ENCODE assay signal across 8 cellular contexts in the genomic region with DNA sequence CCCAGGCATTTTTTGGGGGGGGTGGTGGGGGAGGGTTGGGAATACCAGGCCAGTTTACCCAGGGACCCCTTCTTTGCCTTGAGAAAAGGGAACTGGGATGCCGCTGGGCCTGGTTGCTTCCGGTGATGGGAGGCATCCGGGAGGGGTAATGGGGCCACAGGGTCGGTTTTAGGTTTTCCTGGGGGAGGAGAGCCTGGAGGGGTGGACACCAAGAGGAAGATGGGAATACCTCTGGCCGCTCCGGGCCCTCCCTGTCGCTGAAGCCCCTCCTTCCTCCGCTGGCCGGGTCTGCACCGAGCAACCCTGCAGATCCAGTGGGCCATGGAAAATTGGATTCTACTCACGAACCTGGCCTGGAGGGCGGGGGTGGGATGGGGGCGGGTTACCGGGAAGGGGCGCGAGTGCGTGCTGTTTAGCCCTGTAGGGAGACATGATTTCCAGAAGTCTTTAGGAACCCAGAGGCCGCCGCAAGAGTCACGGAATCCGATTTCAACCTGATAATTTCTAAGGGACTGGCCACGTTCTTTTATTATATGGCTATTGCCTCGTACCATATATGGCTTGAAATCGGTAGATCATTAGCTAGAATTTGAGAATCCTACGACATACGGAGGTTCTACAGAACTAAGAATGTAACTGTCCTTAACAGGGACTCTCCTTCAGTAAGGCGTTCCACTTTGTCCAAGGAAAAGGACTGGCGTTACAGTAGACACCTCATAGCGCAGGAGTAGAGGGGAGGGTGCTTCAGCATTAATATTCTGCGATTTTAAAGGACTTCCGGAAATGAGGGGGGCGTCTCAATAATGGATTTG. TPM values are rescaled to one million over a fixed set of nuclear protein-coding genes. Genes with fewer than 3 reads are reported as not detected.
DNase-seq lines count a peak whose midpoint lies in the region; ATAC-seq lines count a peak whose summit lies in the region.

No MANE protein-coding gene starts in this region.

- DNase-seq in D341Med (ENCODE audit: low spot score) (peak; percentile 40), SJCRH30 (peak; percentile 68), dedifferentiated amniotic fluid mesenchymal stem cell (ENCODE audit: extremely low spot score) (peak; percentile 14), left lobe of liver (ENCODE audit: low spot score) (no peak)
- DNase-seq in stimulated activated CD4-positive, alpha-beta T cell treated with anti-CD3 and anti-CD28 coated beads, Interleukin-4, amount 100 ng/mL, for 24 hours, result peak; percentile 10

- no peaks in the 10 kb centered on the region for H3K27me3 ChIP-seq in SJCRH30

- H3K9me3 ChIP-seq in SJCRH30 (replicated peaks), result no peaks in the 10 kb centered on the region

- H3K27ac ChIP-seq in SJCRH30, result peak overlapping the region; percentile 55; the same call in 1 of the 2 replicates

- H3K4me1 ChIP-seq in SJCRH30, result peaks cover 11% of the 10 kb centered on the region

- H3K4me3 ChIP-seq in SJCRH30, result peak overlapping the region; percentile 97

- peaks cover 30% of the 10 kb centered on the region for H3K36me3 ChIP-seq in SJCRH30

- ATAC-seq in HG02840 (IDR thresholded peaks at IDR 0.05; ENCODE audit: low FRiP score, unreplicated experiment) (peak; percentile 9), left lobe of liver (peak; percentile 25), HG02981 (IDR thresholded peaks at IDR 0.05; ENCODE audit: unreplicated experiment) (no peak), GM19035 (IDR thresholded peaks at IDR 0.05; ENCODE audit: unreplicated experiment) (no peak)

RNA-seq across cellular contexts. Expression of a gene that starts 0.8 kb away (rescaled TPM):
- 108 and 110 TPM in 2 replicates for total RNA-seq in SJCRH30 (2014; rRNA removed; shearing (Covaris generic))
- 24.2 TPM for total RNA-seq in left lobe of liver

RNA-seq across cellular contexts. Expression of a gene that starts 34.3 kb away (rescaled TPM):
- 696 and 701 TPM in 2 replicates for total RNA-seq in SJCRH30 (2014; rRNA removed; shearing (Covaris generic))
- total RNA-seq in left lobe of liver, result 104 TPM

RNA-seq across cellular contexts. Expression of a gene that starts 50.2 kb away (rescaled TPM):
- 0.10 TPM in 1 of 2 replicates, not detected in the other for total RNA-seq in SJCRH30 (2014; rRNA removed; shearing (Covaris generic))
- not detected for total RNA-seq in left lobe of liver

Comparison
In these comparisons a context has a peak if more than half of its experiments do, and no peak if none do; other contexts are left out.
1. ATAC-seq: peak in HG02840 (single experiment) and left lobe of liver (single experiment); none in HG02981 (single experiment) and GM19035 (single experiment).